In genomic region chr6:26185004-26185403, GRCh38 we compare ENCODE assay signal across 14 cellular contexts.
DNase-seq lines count a peak whose midpoint lies in the region; ATAC-seq and TF ChIP-seq lines count a peak whose summit lies in the region.
"Had no signal": no experiment of that assay in that cellular context is flagged by ENCODE, and none has a peak within 500 bp of the region (broad histone marks: within the 10 kb centered on the region; RNA-seq: fewer than 3 reads in every experiment).

No MANE protein-coding gene starts in this region.

- intact Hi-C loops in natural killer cell (cut with micrococcal nuclease): no loop called here
- intact Hi-C loops in activated CD4-positive, alpha-beta memory T cell treated with anti-CD3 and anti-CD28 coated beads for 36 hours (cut with micrococcal nuclease): no loop called here

- no peaks in the 10 kb centered on the region for H3K9me3 ChIP-seq in iPS-18a (ENCODE audit: control insufficient read depth, low read depth, low read length)

- H3K9ac ChIP-seq in iPS-18a (ENCODE audit: low read length): peak overlapping the region; percentile 98

- ATAC-seq in natural killer cell treated with Interleukin-12 subunit alpha and Interleukin-12 subunit beta and Interleukin-15 and Interleukin-18, amount 100 ng/mL, for 72 hours: no peak
- ATAC-seq in natural killer cell (no peak), HG03469 (IDR thresholded peaks at IDR 0.05; ENCODE audit: unreplicated experiment) (no peak)

- H3K27me3 Mint-ChIP-seq in natural killer cell treated with Interleukin-12 subunit alpha and Interleukin-12 subunit beta and Interleukin-15 and Interleukin-18, amount 100 ng/mL, for 72 hours: no peaks in the 10 kb centered on the region
- no peaks in the 10 kb centered on the region for H3K27me3 Mint-ChIP-seq in natural killer cell (ENCODE audit: low read depth in 2 of 2)
- peaks cover 3% of the 10 kb centered on the region for H3K27me3 Mint-ChIP-seq in activated CD4-positive, alpha-beta memory T cell treated with anti-CD3 and anti-CD28 coated beads for 36 hours
- peaks cover 4% of the 10 kb centered on the region for H3K27me3 Mint-ChIP-seq in type B pancreatic cell

- peak overlapping the region; percentile 84 to 87 for H3K27ac Mint-ChIP-seq in natural killer cell treated with Interleukin-12 subunit alpha and Interleukin-12 subunit beta and Interleukin-15 and Interleukin-18, amount 100 ng/mL, for 72 hours
- H3K27ac Mint-ChIP-seq in natural killer cell (peak overlapping the region in 1 of 2 donors; percentile 89), type B pancreatic cell (peak overlapping the region; percentile 92)
- H3K27ac Mint-ChIP-seq in activated CD4-positive, alpha-beta memory T cell treated with anti-CD3 and anti-CD28 coated beads for 36 hours: peak overlapping the region; percentile 95

- CTCF ChIA-PET in activated CD4-positive, alpha-beta memory T cell treated with anti-CD3 and anti-CD28 coated beads for 36 hours (lab: Charles Lee): no interaction called here

- POLR2A ChIA-PET in activated CD4-positive, alpha-beta memory T cell treated with anti-CD3 and anti-CD28 coated beads for 36 hours (lab: Charles Lee): interaction anchor here (1.3 to 10.6 kb wide), 6 partner anchors 12 to 60 kb away, joined by 4 to 258 read pairs (median 38); a partner anchor contains a TSS

- DNase-seq in natural killer cell treated with Interleukin-12 subunit alpha and Interleukin-12 subunit beta and Interleukin-15 and Interleukin-18, amount 100 ng/mL, for 72 hours (ENCODE audit: low spot score): no peak
- DNase-seq in natural killer cell (no peak), type B pancreatic cell (ENCODE audit: extremely low spot score, unreplicated experiment) (no peak), COR-L47 (lab: John Stamatoyannopoulos, UW) (no peak), NOMO-1 treated with DMSO at 0.1 percent for 48 hours (lab: John Stamatoyannopoulos, UW; ENCODE audit: unreplicated experiment) (no peak)
- no peak for DNase-seq in activated CD4-positive, alpha-beta memory T cell treated with anti-CD3 and anti-CD28 coated beads for 36 hours
- DNase-seq: aorta, DMS53, dorsolateral prefrontal cortex, mesenchymal stem cell, NCI-H146, NCI-H446 treated with DMSO at 0.1 percent for 48 hours had no signal

- no peaks in the 10 kb centered on the region for H3K9me3 Mint-ChIP-seq in natural killer cell treated with Interleukin-12 subunit alpha and Interleukin-12 subunit beta and Interleukin-15 and Interleukin-18, amount 100 ng/mL, for 72 hours
- H3K9me3 Mint-ChIP-seq in natural killer cell (no peaks in the 10 kb centered on the region), type B pancreatic cell (no peaks in the 10 kb centered on the region)
- no peaks in the 10 kb centered on the region for H3K9me3 Mint-ChIP-seq in activated CD4-positive, alpha-beta memory T cell treated with anti-CD3 and anti-CD28 coated beads for 36 hours

- peaks cover 39 to 58% of the 10 kb centered on the region in 2 donors for H3K4me1 Mint-ChIP-seq in natural killer cell treated with Interleukin-12 subunit alpha and Interleukin-12 subunit beta and Interleukin-15 and Interleukin-18, amount 100 ng/mL, for 72 hours (ENCODE audit: low read depth in 2 of 2)
- H3K4me1 Mint-ChIP-seq in natural killer cell (peaks cover 32 to 54% of the 10 kb centered on the region in 2 donors), type B pancreatic cell (ENCODE audit: unreplicated experiment) (peaks cover 29% of the 10 kb centered on the region)
- H3K4me1 Mint-ChIP-seq in activated CD4-positive, alpha-beta memory T cell treated with anti-CD3 and anti-CD28 coated beads for 36 hours (ENCODE audit: low read depth): peaks cover 43% of the 10 kb centered on the region

- H3K4me3 Mint-ChIP-seq in natural killer cell treated with Interleukin-12 subunit alpha and Interleukin-12 subunit beta and Interleukin-15 and Interleukin-18, amount 100 ng/mL, for 72 hours: peak overlapping the region; percentile 98
- H3K4me3 Mint-ChIP-seq in natural killer cell (no peak overlapping the region), type B pancreatic cell (peak overlapping the region; percentile 91)
- H3K4me3 Mint-ChIP-seq in activated CD4-positive, alpha-beta memory T cell treated with anti-CD3 and anti-CD28 coated beads for 36 hours: no peak overlapping the region

- no peaks in the 10 kb centered on the region for H3K36me3 ChIP-seq in iPS-18a (ENCODE audit: control insufficient read depth, low read depth, low read length)

- peak overlapping the region; percentile 99 for H3K27ac ChIP-seq in iPS-18a (ENCODE audit: low read length)

- no peaks in the 10 kb centered on the region for H3K36me3 Mint-ChIP-seq in natural killer cell treated with Interleukin-12 subunit alpha and Interleukin-12 subunit beta and Interleukin-15 and Interleukin-18, amount 100 ng/mL, for 72 hours
- H3K36me3 Mint-ChIP-seq in natural killer cell (no peaks in the 10 kb centered on the region), type B pancreatic cell (no peaks in the 10 kb centered on the region)
- peaks cover 2% of the 10 kb centered on the region for H3K36me3 Mint-ChIP-seq in activated CD4-positive, alpha-beta memory T cell treated with anti-CD3 and anti-CD28 coated beads for 36 hours

- H3K4me3 ChIP-seq in iPS-18a (ENCODE audit: low read length): peak overlapping the region; percentile 90

- TF ChIP-seq CTCF in natural killer cell (IDR thresholded peaks at IDR 0.05) (no peak), type B pancreatic cell (conservative IDR thresholded peaks at IDR 0.05) (no peak)

- peaks cover 33% of the 10 kb centered on the region for H3K4me1 ChIP-seq in iPS-18a (ENCODE audit: control insufficient read depth, low read depth, low read length)

- no peaks in the 10 kb centered on the region for H3K27me3 ChIP-seq in iPS-18a (ENCODE audit: control insufficient read depth, insufficient read depth, low read length)

Comparison
In these comparisons a context has a peak if more than half of its experiments do, and no peak if none do; other contexts are left out.
1. H3K4me3 Mint-ChIP-seq: peak in natural killer cell treated with Interleukin-12 subunit alpha and Interleukin-12 subunit beta and Interleukin-15 and Interleukin-18, amount 100 ng/mL, for 72 hours (single experiment) and type B pancreatic cell (single experiment); none in natural killer cell (single experiment) and activated CD4-positive, alpha-beta memory T cell treated with anti-CD3 and anti-CD28 coated beads for 36 hours (single experiment).